In genomic region chr1:6248798-6249731, GRCh38 we compare ENCODE assay signal across 11 cellular contexts. TPM values are rescaled to one million over a fixed set of nuclear protein-coding genes. Genes with fewer than 3 reads are reported as not detected.
DNase-seq lines count a peak whose midpoint lies in the region; TF ChIP-seq lines count a peak whose summit lies in the region.
"Had no signal": no experiment of that assay in that cellular context is flagged by ENCODE, and none has a peak within 500 bp of the region (broad histone marks: within the 10 kb centered on the region; RNA-seq: fewer than 3 reads in every experiment).

No MANE protein-coding gene starts in this region.

- H3K4me2 ChIP-seq in mesendoderm (ENCODE audit: low read length): no peak overlapping the region

- H3K4me1 ChIP-seq in esophagus muscularis mucosa (peaks cover 17 to 47% (median 32%) of the 10 kb centered on the region in 4 donors), mesendoderm (ENCODE audit: control insufficient read depth, low read depth, low read length) (no peaks in the 10 kb centered on the region)

- CTCF ChIA-PET in GM10248 (lab: Yijun Ruan, JAX): interaction anchor here (1.0 to 9.6 kb wide), 6 partner anchors 11 to 100 kb away, joined by 4 to 272 read pairs (median 32); partner anchors contain the start of gene GPR153

- no peak overlapping the region for H2BK15ac ChIP-seq in mesendoderm (replicated peaks; ENCODE audit: low read depth)

- no peak overlapping the region for H4K8ac ChIP-seq in mesendoderm (ENCODE audit: low read depth, low read length)

- TF ChIP-seq CTCF in esophagus muscularis mucosa (IDR thresholded peaks at IDR 0.05): no peak
- no peak for TF ChIP-seq CTCF in GM10248 (IDR thresholded peaks at IDR 0.05; ENCODE audit: control extremely low read depth, extremely low read depth, low read depth, missing control alignments)

- POLR2A ChIA-PET in GM10248 (lab: Yijun Ruan, JAX): interaction anchor here (1.5 kb wide), 1 partner anchor 10 kb away, joined by 3 read pairs; no protein-coding TSS in a partner anchor

- peak overlapping the region; percentile 15 for H3K56ac ChIP-seq in mesendoderm (ENCODE audit: low read length)

- H3K36me3 ChIP-seq in esophagus muscularis mucosa: peaks cover 0 to 9% (median under 1%) of the 10 kb centered on the region in 4 donors
- H3K36me3 ChIP-seq in mesendoderm (ENCODE audit: control insufficient read depth, insufficient read depth, low read length): no peaks in the 10 kb centered on the region

- DNase-seq in AG08396 (ENCODE audit: low spot score): peak; percentile 67
- peak in 42 of 76 experiments; percentile 9 to 67 (median 35) for DNase-seq in HUDEP-2 (lab: John Stamatoyannopoulos, UW; ENCODE audit: unreplicated experiment in 76 of 76)
- no peak for DNase-seq in esophagus muscularis mucosa (ENCODE audit: extremely low spot score)
- no peak for DNase-seq in mesendoderm
- no peak for DNase-seq in Ammon's horn (ENCODE audit: low spot score)
- DNase-seq in GM10248 (ENCODE audit: extremely low spot score): no peak
- DNase-seq in GDM1 (lab: John Stamatoyannopoulos, UW): no peak
- no peak for DNase-seq in DMS 273 treated with DMSO at 0.1 percent for 48 hours (lab: John Stamatoyannopoulos, UW)
- DNase-seq: CD8-positive, alpha-beta memory T cell; NCI-H187; stimulated activated naive CD8-positive, alpha-beta T cell treated with anti-CD3 and anti-CD28 coated beads, Interleukin-15, Interleukin-2, amounts not matched to agents 100 U/mL and 50 U/mL, for 24 hours had no signal

- H3K4ac ChIP-seq in mesendoderm (ENCODE audit: low read depth, low read length): no peak overlapping the region

- TF ChIP-seq EP300 in esophagus muscularis mucosa (IDR thresholded peaks at IDR 0.05): no peak

- no peak overlapping the region for H4K5ac ChIP-seq in mesendoderm (ENCODE audit: low read length)

- 47% methylated on average over 3 of the region's 98 CpGs for WGBS in esophagus muscularis mucosa
- WGBS in mesendoderm (ENCODE audit: extremely low coverage, insufficient coverage, low lambda C conversion rate): no CpG with 5 or more reads among the region's 98 CpGs

- H3K79me1 ChIP-seq in mesendoderm (ENCODE audit: low read length): no peaks in the 10 kb centered on the region

- H2BK120ac ChIP-seq in mesendoderm (ENCODE audit: low read depth, low read length): no peak overlapping the region

- peaks cover 13 to 99% (median 35%) of the 10 kb centered on the region in 4 donors for H3K27me3 ChIP-seq in esophagus muscularis mucosa
- peaks cover 32% of the 10 kb centered on the region for H3K27me3 ChIP-seq in mesendoderm (ENCODE audit: insufficient read depth, low read length, poor library complexity)

- H3K27ac ChIP-seq in esophagus muscularis mucosa (replicated peaks in 1 of 4) (no peak overlapping the region), mesendoderm (ENCODE audit: low read depth, low read length) (no peak overlapping the region)

- no peak overlapping the region for H3K18ac ChIP-seq in mesendoderm (ENCODE audit: low read length)

- H2AK5ac ChIP-seq in mesendoderm (ENCODE audit: low read length): no peak overlapping the region

- no peaks in the 10 kb centered on the region for H3K9me3 ChIP-seq in esophagus muscularis mucosa

- no peaks in the 10 kb centered on the region for H3K79me2 ChIP-seq in mesendoderm (ENCODE audit: control insufficient read depth, insufficient read depth, low read length)

- H3K4me3 ChIP-seq in esophagus muscularis mucosa (peak overlapping the region; percentile 6 to 32 (median 25)), mesendoderm (ENCODE audit: low read length) (no peak overlapping the region)

- intact Hi-C loops in esophagus muscularis mucosa (cut with DNase I): no loop called here

- no peak overlapping the region for H3K23ac ChIP-seq in mesendoderm (ENCODE audit: low read length)

- TF ChIP-seq POLR2A in esophagus muscularis mucosa (IDR thresholded peaks at IDR 0.05; ENCODE audit: low read depth): no peak

- no peak overlapping the region for H2BK5ac ChIP-seq in mesendoderm (ENCODE audit: low read length)

- no peak overlapping the region for H3K9ac ChIP-seq in mesendoderm (ENCODE audit: low read length)

RNA-seq across cellular contexts. Expression of gene HES3, which starts 5.1 kb away (rescaled TPM):
- total RNA-seq in esophagus muscularis mucosa: not detected
- polyA plus RNA-seq in mesendoderm (2013, experiment 1 of 2): 0.27 TPM
- polyA plus RNA-seq in mesendoderm (2013, experiment 2 of 2): 0.20 TPM
- total RNA-seq: CD8-positive, alpha-beta memory T cell had no signal
- polyA plus RNA-seq: CD8-positive, alpha-beta memory T cell had no signal

RNA-seq across cellular contexts. Expression of gene GPR153, which starts 11.8 kb away (rescaled TPM):
- 10 to 100 TPM in 2 of 4 donors, 1 to 10 TPM in 2; 5.5 to 11.0 (median 9.3) TPM for total RNA-seq in esophagus muscularis mucosa
- polyA plus RNA-seq in mesendoderm (2013, experiment 1 of 2): 0.87 TPM
- polyA plus RNA-seq in mesendoderm (2013, experiment 2 of 2): 0.88 TPM

RNA-seq across cellular contexts. Expression of gene ICMT, which starts 13.3 kb away (rescaled TPM):
- 10 to 100 TPM; 60.0 to 89.5 (median 77.8) TPM for total RNA-seq in esophagus muscularis mucosa
- polyA plus RNA-seq in mesendoderm (2013, experiment 1 of 2): 54.8 TPM
- polyA plus RNA-seq in mesendoderm (2013, experiment 2 of 2): 54.8 TPM

RNA-seq across cellular contexts. Expression of gene RNF207, which starts 43.1 kb away (rescaled TPM):
- total RNA-seq in esophagus muscularis mucosa: 10 to 100 TPM; 10.8 to 43.2 (median 20.2) TPM
- 0.31 TPM for polyA plus RNA-seq in mesendoderm (2013, experiment 1 of 2)
- 0.41 TPM for polyA plus RNA-seq in mesendoderm (2013, experiment 2 of 2)

RNA-seq across cellular contexts. Expression of gene RPL22, which starts 49.7 kb away (rescaled TPM):
- 100 to 1,000 TPM; 150 to 225 (median 218) TPM for total RNA-seq in esophagus muscularis mucosa
- 1,162 TPM for polyA plus RNA-seq in mesendoderm (2013, experiment 1 of 2)
- 1,142 TPM for polyA plus RNA-seq in mesendoderm (2013, experiment 2 of 2)

Comparison
In these comparisons a context has a peak if more than half of its experiments do, and no peak if none do; other contexts are left out.
1. DNase-seq: peak in AG08396 (single experiment) and HUDEP-2 (42 of 76); none in esophagus muscularis mucosa (single experiment), mesendoderm (single experiment), Ammon's horn (single experiment), GM10248 (single experiment), GDM1 (single experiment) and DMS 273 treated with DMSO at 0.1 percent for 48 hours (single experiment).